In the genomic region with DNA sequence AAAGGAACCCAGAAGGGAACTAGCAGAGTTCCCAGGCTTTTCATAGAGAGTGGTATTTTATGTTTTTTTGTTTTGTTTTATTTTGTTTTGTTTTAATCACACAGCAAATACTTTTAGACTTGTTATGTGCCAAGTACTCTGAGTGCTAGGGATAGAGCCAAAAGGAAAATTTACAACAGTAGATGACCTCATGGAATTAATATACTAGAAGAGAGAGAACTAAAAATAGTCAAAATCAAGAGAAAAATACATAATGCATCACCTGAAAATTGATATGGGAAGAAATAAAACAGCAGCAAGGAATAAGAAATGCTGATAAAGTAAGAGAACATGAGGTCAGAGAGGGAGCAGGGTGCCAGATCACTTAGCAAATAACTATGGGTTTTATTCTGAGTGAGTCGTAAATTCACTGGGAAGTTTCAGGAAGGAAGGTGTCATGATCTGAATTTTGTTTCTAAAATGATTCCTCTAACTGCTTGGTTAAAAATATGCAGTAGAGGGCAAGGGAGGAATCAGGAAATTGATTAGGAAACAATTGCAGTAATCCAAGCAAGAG, we compare ENCODE assay signal across 25 cellular contexts.
"Had no signal": no experiment of that assay in that cellular context is flagged by ENCODE, and none has a peak within 500 bp of the region (broad histone marks: within the 10 kb centered on the region; RNA-seq: fewer than 3 reads in every experiment).

No MANE protein-coding gene starts in this region.

- ATAC-seq: activated CD4-positive, CD25-positive, alpha-beta regulatory T cell treated with anti-CD3 and anti-CD28 coated beads, Interleukin-2, amount 50 U/mL, for 24 hours; body of pancreas; foreskin keratinocyte; naive thymus-derived CD4-positive, alpha-beta T cell; pancreas had no signal

- H3K27ac ChIP-seq: adrenal gland, body of pancreas, cardiac muscle cell, foreskin keratinocyte, pancreas, prostate gland, suprapubic skin, WERI-Rb-1 had no signal

- H3K36me3 ChIP-seq: adrenal gland, cardiac muscle cell, pancreas, prostate gland, suprapubic skin, WERI-Rb-1 had no signal

- H3K4me3 ChIP-seq: adrenal gland, body of pancreas, cardiac muscle cell, pancreas, prostate gland, suprapubic skin had no signal

- H3K9me3 ChIP-seq: adrenal gland, body of pancreas, pancreas, prostate gland, suprapubic skin had no signal

- DNase-seq: activated CD4-positive, alpha-beta T cell treated with anti-CD3 and anti-CD28 coated beads for 48 hours; activated CD4-positive, alpha-beta T cell treated with anti-CD3 and anti-CD28 coated beads, Interleukin-2, amount 50 U/mL, for 48 hours; activated CD8-positive, alpha-beta memory T cell treated with anti-CD3 and anti-CD28 coated beads for 24 hours; activated effector memory CD4-positive, alpha-beta T cell treated with anti-CD3 and anti-CD28 coated beads, Interleukin-2, amount 50 U/mL, for 16 hours; activated naive CD4-positive, alpha-beta T cell treated with anti-CD3 and anti-CD28 coated beads for 36 hours; activated naive CD8-positive, alpha-beta T cell treated with anti-CD3 and anti-CD28 coated beads for 36 hours; adrenal gland; aorta; body of pancreas; foreskin keratinocyte; mammary epithelial cell; midbrain; naive thymus-derived CD4-positive, alpha-beta T cell; pancreas; retina; stimulated activated CD4-positive, alpha-beta T cell treated with anti-CD3 and anti-CD28 coated beads, Interleukin-15, amount 100 ng/mL, for 24 hours; stimulated activated CD4-positive, alpha-beta T cell treated with anti-CD3 and anti-CD28 coated beads, Interleukin-2, amount 100 ng/mL, for 24 hours; stimulated activated naive CD4-positive, alpha-beta T cell; T-helper 9 cell; trophoblast cell; WERI-Rb-1 had no signal

- H3K4me1 ChIP-seq: adrenal gland, body of pancreas, foreskin keratinocyte, pancreas, prostate gland, suprapubic skin had no signal

- H3K27me3 ChIP-seq: adrenal gland, body of pancreas, cardiac muscle cell, foreskin keratinocyte, pancreas, suprapubic skin had no signal
